Comparison of ENCODE assay signal across 7 cellular contexts in the genomic region with DNA sequence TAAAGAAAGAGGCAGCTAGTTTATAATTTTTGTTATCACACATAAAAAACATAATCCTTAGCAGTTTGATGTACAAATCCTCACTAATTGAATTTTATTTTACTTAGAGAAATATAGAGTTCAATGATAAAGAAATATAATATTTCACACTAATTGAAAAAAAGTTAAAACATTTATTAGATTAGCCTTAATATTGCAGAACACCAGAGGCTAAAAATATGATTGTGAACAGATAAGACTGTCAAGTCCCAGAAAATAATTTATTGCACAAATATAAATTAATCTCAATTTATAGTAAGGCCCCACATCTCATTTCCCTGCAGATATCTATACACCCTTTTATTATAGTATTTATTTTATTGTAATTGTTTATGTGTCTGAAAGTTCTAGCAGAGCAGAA.
"Had no signal": no experiment of that assay in that cellular context is flagged by ENCODE, and none has a peak within 500 bp of the region (broad histone marks: within the 10 kb centered on the region; RNA-seq: fewer than 3 reads in every experiment).

No MANE protein-coding gene starts in this region.

- ATAC-seq: GM12878 had no signal

- FAIRE-seq: GM12878, GM12891, GM12892, GM18507, GM19239 had no signal

- H3K4me3 ChIP-seq: GM12878 had no signal

- DNase-seq: GDM1, GF-D8 had no signal
